ENCODE assay signal across 16 cellular contexts in genomic region chr13:27637289-27637626, GRCh38.
"Had no signal": no experiment of that assay in that cellular context is flagged by ENCODE, and none has a peak within 500 bp of the region (broad histone marks: within the 10 kb centered on the region; RNA-seq: fewer than 3 reads in every experiment).

No MANE protein-coding gene starts in this region.

- H3K4me3 Mint-ChIP-seq: activated CD8-positive, alpha-beta T cell treated with anti-CD3 and anti-CD28 coated beads for 36 hours; activated T-helper 1 cell treated with anti-CD3 and anti-CD28 coated beads, Interleukin-12 subunit alpha, Interleukin-12 subunit beta, Interleukin-2, Interleukin-4 antibody, amounts not matched to agents 30 ng/mL and 10 ng/mL and 1 ng/mL, durations not matched to agents 14 hours and 24 hours and 36 hours; dendritic cell treated with granulocyte-macrophage colony-stimulating factor and Interleukin-4, amounts not matched to agents 40 ng/mL and 50 ng/mL, for 4 days; effector memory CD8-positive, alpha-beta T cell; stimulated activated naive CD8-positive, alpha-beta T cell treated with anti-CD3 and anti-CD28 coated beads, Interleukin-15, Interleukin-2, amounts not matched to agents 100 ng/mL and 50 ng/mL, for 24 hours had no signal

- H3K27ac Mint-ChIP-seq: activated T-helper 1 cell treated with anti-CD3 and anti-CD28 coated beads, Interleukin-12 subunit alpha, Interleukin-12 subunit beta, Interleukin-2, Interleukin-4 antibody, amounts not matched to agents 30 ng/mL and 10 ng/mL and 1 ng/mL, durations not matched to agents 14 hours and 24 hours and 36 hours; dendritic cell treated with granulocyte-macrophage colony-stimulating factor and Interleukin-4, amounts not matched to agents 40 ng/mL and 50 ng/mL, for 4 days had no signal

- H3K9me3 ChIP-seq: ovary, testis, upper lobe of right lung had no signal

- H3K27me3 ChIP-seq: ovary, testis, upper lobe of right lung had no signal

- H3K9me3 Mint-ChIP-seq: activated CD8-positive, alpha-beta T cell treated with anti-CD3 and anti-CD28 coated beads for 36 hours; activated T-helper 1 cell treated with anti-CD3 and anti-CD28 coated beads, Interleukin-12 subunit alpha, Interleukin-12 subunit beta, Interleukin-2, Interleukin-4 antibody, amounts not matched to agents 30 ng/mL and 10 ng/mL and 1 ng/mL, durations not matched to agents 14 hours and 24 hours and 36 hours; dendritic cell treated with granulocyte-macrophage colony-stimulating factor and Interleukin-4, amounts not matched to agents 40 ng/mL and 50 ng/mL, for 4 days; effector memory CD8-positive, alpha-beta T cell; immature natural killer cell; stimulated activated naive CD8-positive, alpha-beta T cell treated with anti-CD3 and anti-CD28 coated beads, Interleukin-15, Interleukin-2, amounts not matched to agents 100 ng/mL and 50 ng/mL, for 24 hours had no signal

- ATAC-seq: effector memory CD8-positive, alpha-beta T cell; left cardiac atrium; upper lobe of right lung had no signal

- H3K27me3 Mint-ChIP-seq: activated CD8-positive, alpha-beta T cell treated with anti-CD3 and anti-CD28 coated beads for 36 hours; dendritic cell treated with granulocyte-macrophage colony-stimulating factor and Interleukin-4, amounts not matched to agents 40 ng/mL and 50 ng/mL, for 4 days; effector memory CD8-positive, alpha-beta T cell; stimulated activated naive CD8-positive, alpha-beta T cell treated with anti-CD3 and anti-CD28 coated beads, Interleukin-15, Interleukin-2, amounts not matched to agents 100 ng/mL and 50 ng/mL, for 24 hours had no signal

- DNase-seq: activated CD8-positive, alpha-beta memory T cell treated with anti-CD3 and anti-CD28 coated beads, Interleukin-2, amount 50 U/mL, for 4 hours; activated CD8-positive, alpha-beta T cell treated with anti-CD3 and anti-CD28 coated beads for 36 hours; activated naive CD4-positive, alpha-beta T cell treated with anti-CD3 and anti-CD28 coated beads, Interleukin-2, amount 50 U/mL, for 16 hours; amygdala; cerebellar nuclear complex; effector memory CD8-positive, alpha-beta T cell; glutamatergic neuron; immature natural killer cell; left cardiac atrium; ovary; stimulated activated CD4-positive, alpha-beta T cell treated with anti-CD3 and anti-CD28 coated beads, Interleukin-2, amount 100 ng/mL, for 48 hours; testis; upper lobe of right lung had no signal

- H3K27ac ChIP-seq: upper lobe of right lung had no signal

- H3K36me3 ChIP-seq: ovary, upper lobe of right lung had no signal

- H3K4me3 ChIP-seq: ovary, testis, upper lobe of right lung had no signal
